Comparison of ENCODE assay signal across 8 cellular contexts in the genomic region with DNA sequence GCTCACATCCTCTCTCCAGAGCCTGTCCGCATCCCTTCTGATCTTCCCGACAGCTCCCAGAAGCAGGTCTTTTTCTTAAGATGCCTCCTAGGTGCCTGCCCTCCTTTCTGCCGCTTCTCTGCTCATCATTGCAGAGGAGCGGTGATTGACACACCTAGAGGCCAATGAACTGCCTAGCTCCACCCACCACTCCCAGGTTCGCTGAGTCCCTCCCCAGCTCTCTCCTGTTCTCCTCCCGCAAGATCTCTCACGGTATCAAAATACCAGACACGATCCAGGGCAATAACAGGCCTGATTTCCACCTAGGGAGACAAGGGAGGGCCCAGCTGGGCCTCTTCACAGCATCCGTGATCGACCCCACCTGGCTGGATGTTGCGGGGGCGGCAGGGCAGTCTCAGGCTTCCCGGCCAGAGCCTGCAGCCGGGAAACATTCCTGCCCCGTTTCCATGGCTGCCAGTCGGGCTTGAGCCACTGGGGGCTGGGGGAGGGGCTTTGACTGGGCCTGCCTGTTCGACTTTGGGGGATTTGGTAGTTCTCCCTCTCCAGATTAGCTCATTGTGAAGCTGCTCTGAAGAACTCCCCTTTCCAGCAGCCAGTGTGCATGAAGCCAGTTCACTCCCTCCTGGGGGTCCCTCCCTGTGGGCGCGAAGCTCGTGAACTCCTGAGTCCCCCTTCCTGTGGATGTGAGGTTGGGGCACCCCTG.
DNase-seq lines count a peak whose midpoint lies in the region; ATAC-seq and TF ChIP-seq lines count a peak whose summit lies in the region.

No MANE protein-coding gene starts in this region.

- H3K27ac ChIP-seq in coronary artery (peak overlapping the region; percentile 8 to 73), layer of hippocampus (ENCODE audit: low read depth, low read length) (peak overlapping the region; percentile 33)

- in situ Hi-C loops in ACHN (cut with HindIII; ENCODE audit: low pct_ligation_motif_present, low pct_unique_long_range_greater_than_20kb, low sequenced_read_pairs) = no loop called here

- peaks cover 14% of the 10 kb centered on the region for H3K27me3 Mint-ChIP-seq in activated CD4-positive, alpha-beta T cell treated with anti-CD3 and anti-CD28 coated beads, Interleukin-2, amount 10 ng/mL, durations not matched to agents 7 days and 5 days

- peaks cover 2% of the 10 kb centered on the region for H3K27me3 ChIP-seq in layer of hippocampus (ENCODE audit: control insufficient read depth, insufficient read depth, low read length)

- DNase-seq in ACHN (peak; percentile 88), NCI-H1930 (lab: John Stamatoyannopoulos, UW) (peak; percentile 60 to 80), coronary artery (ENCODE audit: low spot score) (peak; percentile 77)
- DNase-seq in activated CD4-positive, alpha-beta T cell treated with anti-CD3 and anti-CD28 coated beads, Interleukin-2, amount 10 ng/mL, durations not matched to agents 7 days and 5 days = peak; percentile 55
- DNase-seq in stimulated activated CD4-positive, alpha-beta T cell treated with anti-CD3 and anti-CD28 coated beads, Interleukin-4, amount 100 ng/mL, for 24 hours = peak; percentile 69

- ATAC-seq in GM21447 (IDR thresholded peaks at IDR 0.05; ENCODE audit: unreplicated experiment) (peak; percentile 61), HG03521 (IDR thresholded peaks at IDR 0.05; ENCODE audit: unreplicated experiment) (no peak)

- POLR2A ChIA-PET in activated CD4-positive, alpha-beta T cell treated with anti-CD3 and anti-CD28 coated beads, Interleukin-2, amount 10 ng/mL, durations not matched to agents 7 days and 5 days (lab: Charles Lee) = no interaction called here

- H3K4me3 ChIP-seq in coronary artery = peak overlapping the region; percentile 63

- H3K4me3 Mint-ChIP-seq in activated CD4-positive, alpha-beta T cell treated with anti-CD3 and anti-CD28 coated beads, Interleukin-2, amount 10 ng/mL, durations not matched to agents 7 days and 5 days = peak overlapping the region; percentile 52

- H3K27ac Mint-ChIP-seq in activated CD4-positive, alpha-beta T cell treated with anti-CD3 and anti-CD28 coated beads, Interleukin-2, amount 10 ng/mL, durations not matched to agents 7 days and 5 days = no peak overlapping the region

- no peak for TF ChIP-seq CTCF in coronary artery (IDR thresholded peaks at IDR 0.05)

- CTCF ChIA-PET in activated CD4-positive, alpha-beta T cell treated with anti-CD3 and anti-CD28 coated beads, Interleukin-2, amount 10 ng/mL, durations not matched to agents 7 days and 5 days (lab: Charles Lee) = interaction anchor here (0.6 to 1.2 kb wide), 2 partner anchors 30 to 1037 kb away, joined by 3 read pairs; no protein-coding TSS in a partner anchor

- H3K4me1 Mint-ChIP-seq in activated CD4-positive, alpha-beta T cell treated with anti-CD3 and anti-CD28 coated beads, Interleukin-2, amount 10 ng/mL, durations not matched to agents 7 days and 5 days = peaks cover 4% of the 10 kb centered on the region

- H3K9me3 Mint-ChIP-seq in activated CD4-positive, alpha-beta T cell treated with anti-CD3 and anti-CD28 coated beads, Interleukin-2, amount 10 ng/mL, durations not matched to agents 7 days and 5 days = no peaks in the 10 kb centered on the region

- H3K36me3 Mint-ChIP-seq in activated CD4-positive, alpha-beta T cell treated with anti-CD3 and anti-CD28 coated beads, Interleukin-2, amount 10 ng/mL, durations not matched to agents 7 days and 5 days (ENCODE audit: low read depth) = no peaks in the 10 kb centered on the region
